ENCODE assay signal across 10 cellular contexts in genomic region chr3:63264716-63265115, GRCh38. TPM values are rescaled to one million over a fixed set of nuclear protein-coding genes. Genes with fewer than 3 reads are reported as not detected.
"Had no signal": no experiment of that assay in that cellular context is flagged by ENCODE, and none has a peak within 500 bp of the region (broad histone marks: within the 10 kb centered on the region; RNA-seq: fewer than 3 reads in every experiment).

No MANE protein-coding gene starts in this region.

- H3K4me3 Mint-ChIP-seq: HFFc6, IgD-negative memory B cell had no signal

- H3K4me1 ChIP-seq: HAP-1 had no signal

- H3K9me3 ChIP-seq: HAP-1 had no signal

- H3K27ac ChIP-seq: HL-60 had no signal

- H3K36me3 Mint-ChIP-seq: IgD-negative memory B cell had no signal

- DNase-seq: GOT3, H7, HFFc6 had no signal

- H3K4me3 ChIP-seq: HAP-1 had no signal

- ATAC-seq: HCT116, HepG2 had no signal

- H3K4me1 Mint-ChIP-seq: IgD-negative memory B cell had no signal

- H3K36me3 ChIP-seq: HAP-1 had no signal

- H3K27me3 Mint-ChIP-seq: IgD-negative memory B cell had no signal

- H3K27ac Mint-ChIP-seq: HFFc6, IgD-negative memory B cell had no signal

RNA-seq across cellular contexts. Expression of gene SYNPR, which starts 13.4 kb away (rescaled TPM):
- total RNA-seq: H4, HFFc6, HT1080 had no signal
- polyA plus RNA-seq: HepG2, IgD-negative memory B cell had no signal
